In genomic region chr2:227324671-227325055, GRCh38 we compare ENCODE assay signal across 8 cellular contexts. TPM values are rescaled to one million over a fixed set of nuclear protein-coding genes. Genes with fewer than 3 reads are reported as not detected.
DNase-seq lines count a peak whose midpoint lies in the region; ATAC-seq and TF ChIP-seq lines count a peak whose summit lies in the region.

No MANE protein-coding gene starts in this region.

- ATAC-seq in activated CD4-positive, alpha-beta T cell treated with anti-CD3 and anti-CD28 coated beads for 36 hours: no peak
- ATAC-seq in HG03575 (IDR thresholded peaks at IDR 0.05; ENCODE audit: extremely low read depth, insufficient number of reproducible peaks, low FRiP score, unreplicated experiment): peak; percentile 3
- peak; percentile 39 for ATAC-seq in left ventricle myocardium superior
- peak; percentile 34 to 45 for ATAC-seq in gastrocnemius medialis

- H3K4me3 Mint-ChIP-seq in activated CD4-positive, alpha-beta T cell treated with anti-CD3 and anti-CD28 coated beads for 36 hours: peak overlapping the region; percentile 89
- peak overlapping the region; percentile 90 for H3K4me3 Mint-ChIP-seq in activated T-helper 2 cell treated with anti-CD3 and anti-CD28 coated beads, Interferon-gamma antibody, Interleukin-2, Interleukin-4, amounts not matched to agents 10 μg/mL and 5 μg/mL and 100 μg/mL, durations not matched to agents 14 hours and 24 hours and 36 hours (ENCODE audit: low read depth)

- H3K36me3 Mint-ChIP-seq in activated CD4-positive, alpha-beta T cell treated with anti-CD3 and anti-CD28 coated beads for 36 hours (ENCODE audit: low read depth): peaks cover 4% of the 10 kb centered on the region
- peaks cover 7% of the 10 kb centered on the region for H3K36me3 Mint-ChIP-seq in activated T-helper 2 cell treated with anti-CD3 and anti-CD28 coated beads, Interferon-gamma antibody, Interleukin-2, Interleukin-4, amounts not matched to agents 10 μg/mL and 5 μg/mL and 100 μg/mL, durations not matched to agents 14 hours and 24 hours and 36 hours (ENCODE audit: low read depth)

- no peaks in the 10 kb centered on the region for H3K27me3 Mint-ChIP-seq in activated CD4-positive, alpha-beta T cell treated with anti-CD3 and anti-CD28 coated beads for 36 hours
- peaks cover 5% of the 10 kb centered on the region for H3K27me3 Mint-ChIP-seq in activated T-helper 2 cell treated with anti-CD3 and anti-CD28 coated beads, Interferon-gamma antibody, Interleukin-2, Interleukin-4, amounts not matched to agents 10 μg/mL and 5 μg/mL and 100 μg/mL, durations not matched to agents 14 hours and 24 hours and 36 hours (ENCODE audit: low read depth)

- H3K27ac Mint-ChIP-seq in activated CD4-positive, alpha-beta T cell treated with anti-CD3 and anti-CD28 coated beads for 36 hours: peak overlapping the region; percentile 89
- H3K27ac Mint-ChIP-seq in activated T-helper 2 cell treated with anti-CD3 and anti-CD28 coated beads, Interferon-gamma antibody, Interleukin-2, Interleukin-4, amounts not matched to agents 10 μg/mL and 5 μg/mL and 100 μg/mL, durations not matched to agents 14 hours and 24 hours and 36 hours: peak overlapping the region; percentile 77

- in situ Hi-C loops in gastrocnemius medialis (cut with MboI; ENCODE audit: low sequenced_read_pairs in 4 of 4): no loop called here

- CTCF ChIA-PET in activated CD4-positive, alpha-beta T cell treated with anti-CD3 and anti-CD28 coated beads for 36 hours (lab: Charles Lee): interaction anchor here (0.7 to 1.1 kb wide), 2 partner anchors 15 to 100 kb away, joined by 3 read pairs; no protein-coding TSS in a partner anchor

- intact Hi-C loops in activated CD4-positive, alpha-beta T cell treated with anti-CD3 and anti-CD28 coated beads for 36 hours (cut with DNase I, micrococcal nuclease): loop anchor here (1.0 to 10.0 kb wide), 10 partner anchors 50 to 534 kb away; partner anchors contain the start of genes IRS1 (in 1 of the 2) and RHBDD1 (in 1 of the 2)
- intact Hi-C loops in activated T-helper 2 cell treated with anti-CD3 and anti-CD28 coated beads, Interferon-gamma antibody, Interleukin-2, Interleukin-4, amounts not matched to agents 10 μg/mL and 5 μg/mL and 100 μg/mL, durations not matched to agents 14 hours and 24 hours and 36 hours (cut with micrococcal nuclease): loop anchor here (1.0 to 2.0 kb wide), 5 partner anchors 11 to 459 kb away; no protein-coding TSS in a partner anchor
- intact Hi-C loops in left ventricle myocardium superior (cut with micrococcal nuclease) (no loop called here), gastrocnemius medialis (cut with DNase I; ENCODE audit: low total_unique reads) (loop anchor here (1.0 to 5.0 kb wide), 2 partner anchors 15 to 192 kb away; no protein-coding TSS in a partner anchor)

- DNase-seq in activated CD4-positive, alpha-beta T cell treated with anti-CD3 and anti-CD28 coated beads for 36 hours: peak; percentile 10
- DNase-seq in activated CD4-positive, alpha-beta T cell treated with anti-CD3 and anti-CD28 coated beads, Interleukin-2, amount 50 U/mL, for 1 hour: no peak
- DNase-seq in activated T-helper 2 cell treated with anti-CD3 and anti-CD28 coated beads, Interferon-gamma antibody, Interleukin-2, Interleukin-4, amounts not matched to agents 10 μg/mL and 5 μg/mL and 100 μg/mL, durations not matched to agents 14 hours and 24 hours and 36 hours (ENCODE audit: low spot score): no peak
- DNase-seq in left ventricle myocardium superior (no peak), gastrocnemius medialis (no peak), dermis blood vessel endothelial cell (no peak), NCI-H1417 treated with DMSO at 0.1 percent for 48 hours (lab: John Stamatoyannopoulos, UW) (no peak)

- POLR2A ChIA-PET in activated CD4-positive, alpha-beta T cell treated with anti-CD3 and anti-CD28 coated beads for 36 hours (lab: Charles Lee): no interaction called here

- H3K27ac ChIP-seq in gastrocnemius medialis: peak overlapping the region; percentile 93 to 99 (median 96)

- no peaks in the 10 kb centered on the region for H3K36me3 ChIP-seq in gastrocnemius medialis

- H3K9me3 Mint-ChIP-seq in activated CD4-positive, alpha-beta T cell treated with anti-CD3 and anti-CD28 coated beads for 36 hours (ENCODE audit: low read depth): peaks cover 1% of the 10 kb centered on the region
- H3K9me3 Mint-ChIP-seq in activated T-helper 2 cell treated with anti-CD3 and anti-CD28 coated beads, Interferon-gamma antibody, Interleukin-2, Interleukin-4, amounts not matched to agents 10 μg/mL and 5 μg/mL and 100 μg/mL, durations not matched to agents 14 hours and 24 hours and 36 hours: peaks cover 7% of the 10 kb centered on the region

- peaks cover 27% of the 10 kb centered on the region for H3K4me1 Mint-ChIP-seq in activated CD4-positive, alpha-beta T cell treated with anti-CD3 and anti-CD28 coated beads for 36 hours
- H3K4me1 Mint-ChIP-seq in activated T-helper 2 cell treated with anti-CD3 and anti-CD28 coated beads, Interferon-gamma antibody, Interleukin-2, Interleukin-4, amounts not matched to agents 10 μg/mL and 5 μg/mL and 100 μg/mL, durations not matched to agents 14 hours and 24 hours and 36 hours (ENCODE audit: low read depth): peaks cover 31% of the 10 kb centered on the region

- no peaks in the 10 kb centered on the region for H3K9me3 ChIP-seq in gastrocnemius medialis

- TF ChIP-seq CTCF in gastrocnemius medialis (IDR thresholded peaks at IDR 0.05 in 4 of 5, conservative IDR thresholded peaks at IDR 0.05 in 1 of 5): no peak

- peak overlapping the region; percentile 92 to 100 (median 95) for H3K4me3 ChIP-seq in gastrocnemius medialis

- no peaks in the 10 kb centered on the region for H3K27me3 ChIP-seq in gastrocnemius medialis

- TF ChIP-seq POLR2A in gastrocnemius medialis (IDR thresholded peaks at IDR 0.05): no peak

- peaks cover 19 to 25% of the 10 kb centered on the region in 2 donors for H3K4me1 ChIP-seq in gastrocnemius medialis

RNA-seq across cellular contexts. Expression of gene MFF, which starts 0.4 kb away (rescaled TPM):
- 100 to 1,000 TPM in 1 of 2 experiments, 10 to 100 TPM in 1; 78.3 to 104 TPM for total RNA-seq in activated CD4-positive, alpha-beta T cell treated with anti-CD3 and anti-CD28 coated beads for 36 hours
- 74.4 and 77.3 TPM in 2 replicates for total RNA-seq in activated T-helper 2 cell treated with anti-CD3 and anti-CD28 coated beads, Interferon-gamma antibody, Interleukin-2, Interleukin-4, amounts not matched to agents 10 μg/mL and 5 μg/mL and 100 μg/mL, durations not matched to agents 14 hours and 24 hours and 36 hours
- total RNA-seq in left ventricle myocardium superior (101 TPM), gastrocnemius medialis (100 to 1,000 TPM in 3 of 4 donors, 10 to 100 TPM in 1; 94.5 to 151 (median 131) TPM), dermis blood vessel endothelial cell (54.8 and 64.2 TPM in 2 replicates)

RNA-seq across cellular contexts. Expression of gene TM4SF20, which starts 54.4 kb away (rescaled TPM):
- not detected for total RNA-seq in activated CD4-positive, alpha-beta T cell treated with anti-CD3 and anti-CD28 coated beads for 36 hours
- total RNA-seq in activated T-helper 2 cell treated with anti-CD3 and anti-CD28 coated beads, Interferon-gamma antibody, Interleukin-2, Interleukin-4, amounts not matched to agents 10 μg/mL and 5 μg/mL and 100 μg/mL, durations not matched to agents 14 hours and 24 hours and 36 hours: not detected in 2 replicates
- total RNA-seq in left ventricle myocardium superior (not detected), gastrocnemius medialis (not detected), dermis blood vessel endothelial cell (not detected in 2 replicates)
